ENCODE assay signal across 16 cellular contexts in the genomic region with DNA sequence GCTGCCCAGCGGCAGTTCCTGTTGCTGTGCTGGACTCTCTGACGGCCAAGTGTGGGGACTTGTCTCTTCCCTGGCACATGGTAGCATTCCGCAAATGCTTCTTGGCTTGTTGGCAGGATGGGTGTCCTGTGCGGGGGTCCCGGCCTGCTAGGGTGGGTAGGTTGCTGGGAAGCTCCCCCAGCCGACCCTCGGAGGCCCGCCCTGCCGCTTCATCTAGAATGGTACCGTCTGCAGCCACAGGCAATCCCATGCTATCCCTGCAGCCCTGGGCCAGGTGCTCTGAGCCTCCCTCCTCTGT.
A peak's percentile ranks its signal among the peaks of the same experiment; 100 is the strongest.
DNase-seq lines count a peak whose midpoint lies in the region; ATAC-seq and TF ChIP-seq lines count a peak whose summit lies in the region.
"Had no signal": no experiment of that assay in that cellular context is flagged by ENCODE, and none has a peak within 500 bp of the region (broad histone marks: within the 10 kb centered on the region; RNA-seq: fewer than 3 reads in every experiment).

No MANE protein-coding gene starts in this region.

- no peak overlapping the region for H2BK120ac ChIP-seq in mesendoderm (ENCODE audit: low read depth, low read length)

- H3K79me2 ChIP-seq in GM23338 (replicated peaks; ENCODE audit: insufficient read depth) (no peaks in the 10 kb centered on the region), mesendoderm (ENCODE audit: control insufficient read depth, insufficient read depth, low read length) (no peaks in the 10 kb centered on the region)

- H3K27me3 ChIP-seq in GM23338 (ENCODE audit: insufficient read depth) (no peaks in the 10 kb centered on the region), RWPE2 (ENCODE audit: insufficient read depth, poor library complexity, severe bottlenecking) (no peaks in the 10 kb centered on the region), mesendoderm (ENCODE audit: insufficient read depth, low read length, poor library complexity) (no peaks in the 10 kb centered on the region)

- H3K36me3 ChIP-seq in GM23338 (ENCODE audit: insufficient read depth) (no peaks in the 10 kb centered on the region), RWPE2 (ENCODE audit: low read depth) (no peaks in the 10 kb centered on the region), mesendoderm (ENCODE audit: control insufficient read depth, insufficient read depth, low read length) (no peaks in the 10 kb centered on the region)

- H3K27ac ChIP-seq in GM23338 (ENCODE audit: low read depth) (no peak overlapping the region), RWPE2 (ENCODE audit: poor library complexity, severe bottlenecking) (peak overlapping the region; percentile 70), mesendoderm (ENCODE audit: low read depth, low read length) (no peak overlapping the region)
- H3K27ac ChIP-seq: C4-2B, HL-60 had no signal

- H3K9me2 ChIP-seq in GM23338 (ENCODE audit: insufficient read depth): no peaks in the 10 kb centered on the region

- no peak overlapping the region for H4K8ac ChIP-seq in mesendoderm (ENCODE audit: low read depth, low read length)

- no peaks in the 10 kb centered on the region for H4K20me1 ChIP-seq in GM23338 (replicated peaks; ENCODE audit: insufficient read depth)

- no peak for TF ChIP-seq EP300 in Ishikawa (IDR thresholded peaks at IDR 0.05; ENCODE audit: borderline replicate concordance)

- peak overlapping the region; percentile 48 for H2AK5ac ChIP-seq in mesendoderm (ENCODE audit: low read length)

- H2BK15ac ChIP-seq in mesendoderm (replicated peaks; ENCODE audit: low read depth): no peak overlapping the region

- no CpG with 5 or more reads among the region's 10 CpGs for WGBS in mesendoderm (ENCODE audit: extremely low coverage, insufficient coverage, low lambda C conversion rate)

- no peaks in the 10 kb centered on the region; the same call in 2 of the 3 replicates for H3K9me3 Mint-ChIP-seq in GM23338
- no peaks in the 10 kb centered on the region for H3K9me3 Mint-ChIP-seq in activated naive CD4-positive, alpha-beta T cell treated with anti-CD3 and anti-CD28 coated beads, Interleukin-2, amount 50 U/mL, for 72 hours
- H3K9me3 Mint-ChIP-seq: CD4-positive, alpha-beta memory T cell had no signal

- no peaks in the 10 kb centered on the region for H3K36me3 Mint-ChIP-seq in GM23338 (ENCODE audit: low read depth)
- no peaks in the 10 kb centered on the region for H3K36me3 Mint-ChIP-seq in activated naive CD4-positive, alpha-beta T cell treated with anti-CD3 and anti-CD28 coated beads, Interleukin-2, amount 50 U/mL, for 72 hours
- H3K36me3 Mint-ChIP-seq: CD4-positive, alpha-beta memory T cell had no signal

- no peak overlapping the region for H3K4me3 Mint-ChIP-seq in GM23338
- H3K4me3 Mint-ChIP-seq: B cell; CD4-positive, alpha-beta memory T cell had no signal

- H3K56ac ChIP-seq in mesendoderm (ENCODE audit: low read length): peak overlapping the region; percentile 45

- H4K5ac ChIP-seq in mesendoderm (ENCODE audit: low read length): no peak overlapping the region

- no peak overlapping the region for H3K18ac ChIP-seq in mesendoderm (ENCODE audit: low read length)

- peak overlapping the region; percentile 1 for H3K9ac ChIP-seq in mesendoderm (ENCODE audit: low read length)

- H3K4me1 Mint-ChIP-seq in GM23338: peaks cover 16% of the 10 kb centered on the region
- H3K4me1 Mint-ChIP-seq: B cell; CD4-positive, alpha-beta memory T cell had no signal

- TF ChIP-seq CTCF in GM23338 (conservative IDR thresholded peaks at IDR 0.05; ENCODE audit: low read depth in 2 of 2): no peak
- no peak for TF ChIP-seq CTCF in RWPE2 (IDR thresholded peaks at IDR 0.05; ENCODE audit: poor library complexity, severe bottlenecking)

- no peak overlapping the region for H3K4me2 ChIP-seq in GM23338
- H3K4me2 ChIP-seq in mesendoderm (ENCODE audit: low read length): no peak overlapping the region

- H3K4ac ChIP-seq in mesendoderm (ENCODE audit: low read depth, low read length): no peak overlapping the region

- no peak for TF ChIP-seq RAD21 in Ishikawa (IDR thresholded peaks at IDR 0.05; ENCODE audit: low read depth)

- H3K4me3 ChIP-seq in GM23338 (no peak overlapping the region), RWPE2 (ENCODE audit: severe bottlenecking) (no peak overlapping the region), mesendoderm (ENCODE audit: low read length) (no peak overlapping the region)
- H3K4me3 ChIP-seq: GM12878 had no signal

- H3K23ac ChIP-seq in mesendoderm (ENCODE audit: low read length): peak overlapping the region; percentile 15

- no peak for DNase-seq in GM23338 (ENCODE audit: low spot score)
- no peak for DNase-seq in RWPE2 (ENCODE audit: low spot score)
- DNase-seq in mesendoderm: no peak
- DNase-seq in activated naive CD4-positive, alpha-beta T cell treated with anti-CD3 and anti-CD28 coated beads, Interleukin-2, amount 50 U/mL, for 72 hours (ENCODE audit: low spot score in 2 of 2): no peak
- DNase-seq in AML-193 (lab: John Stamatoyannopoulos, UW): no peak
- DNase-seq in hepatic stellate cell (ENCODE audit: low spot score): no peak
- DNase-seq: ACHN; CD4-positive, alpha-beta memory T cell; DMS79; GOT3; HCEC 1CT had no signal

- H2BK5ac ChIP-seq in mesendoderm (ENCODE audit: low read length): peak overlapping the region; percentile 39

- H3F3A ChIP-seq in GM23338 (replicated peaks; ENCODE audit: low read depth): no peaks in the 10 kb centered on the region

- no peak overlapping the region for H3K27ac Mint-ChIP-seq in GM23338
- no peak overlapping the region for H3K27ac Mint-ChIP-seq in activated naive CD4-positive, alpha-beta T cell treated with anti-CD3 and anti-CD28 coated beads, Interleukin-2, amount 50 U/mL, for 72 hours
- H3K27ac Mint-ChIP-seq: B cell; CD4-positive, alpha-beta memory T cell had no signal

- no peaks in the 10 kb centered on the region for H3K9me3 ChIP-seq in RWPE2 (ENCODE audit: severe bottlenecking)

- no peaks in the 10 kb centered on the region for H3K79me1 ChIP-seq in mesendoderm (ENCODE audit: low read length)

- peaks cover 9% of the 10 kb centered on the region for H3K27me3 Mint-ChIP-seq in GM23338 (ENCODE audit: insufficient read depth, low read depth, poor library complexity)

- H2AFZ ChIP-seq in GM23338: no peak overlapping the region

- peak; percentile 23; the same call in 2 of the 3 replicates for ATAC-seq in GM23338
- ATAC-seq in RWPE2 (ENCODE audit: low read depth): no peak
- no peak for ATAC-seq in activated naive CD4-positive, alpha-beta T cell treated with anti-CD3 and anti-CD28 coated beads, Interleukin-2, amount 50 U/mL, for 72 hours
- ATAC-seq: GM12878 had no signal

- H3K4me1 ChIP-seq in GM23338 (ENCODE audit: insufficient read depth) (no peaks in the 10 kb centered on the region; the same call in 1 of the 2 replicates), RWPE2 (ENCODE audit: insufficient read depth, poor library complexity, severe bottlenecking) (peaks cover 32% of the 10 kb centered on the region), mesendoderm (ENCODE audit: control insufficient read depth, low read depth, low read length) (peaks cover 8% of the 10 kb centered on the region)

TF ChIP-seq in GM23338, 12 proteins besides CTCF, POLR2A, EP300 and RAD21 (continues in another document):
- no peak for TF ChIP-seq REST (IDR thresholded peaks at IDR 0.05; ENCODE audit: unreplicated experiment)

TF ChIP-seq in Ishikawa, 13 proteins besides CTCF, POLR2A, EP300 and RAD21:
- TF ChIP-seq CEBPB (IDR thresholded peaks at IDR 0.05): no peak
- TF ChIP-seq, protein P1, sequence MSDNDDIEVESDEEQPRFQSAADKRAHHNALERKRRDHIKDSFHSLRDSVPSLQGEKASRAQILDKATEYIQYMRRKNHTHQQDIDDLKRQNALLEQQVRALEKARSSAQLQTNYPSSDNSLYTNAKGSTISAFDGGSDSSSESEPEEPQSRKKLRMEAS (IDR thresholded peaks at IDR 0.05): no peak
- peak; percentile 27; the same call in 1 of the 2 replicates for TF ChIP-seq ZBTB7A (IDR thresholded peaks at IDR 0.05; ENCODE audit: low read depth)
- no peak for TF ChIP-seq EGR1 (IDR thresholded peaks at IDR 0.05)
